8 cellular contexts compared by ENCODE assay signal in the genomic region with DNA sequence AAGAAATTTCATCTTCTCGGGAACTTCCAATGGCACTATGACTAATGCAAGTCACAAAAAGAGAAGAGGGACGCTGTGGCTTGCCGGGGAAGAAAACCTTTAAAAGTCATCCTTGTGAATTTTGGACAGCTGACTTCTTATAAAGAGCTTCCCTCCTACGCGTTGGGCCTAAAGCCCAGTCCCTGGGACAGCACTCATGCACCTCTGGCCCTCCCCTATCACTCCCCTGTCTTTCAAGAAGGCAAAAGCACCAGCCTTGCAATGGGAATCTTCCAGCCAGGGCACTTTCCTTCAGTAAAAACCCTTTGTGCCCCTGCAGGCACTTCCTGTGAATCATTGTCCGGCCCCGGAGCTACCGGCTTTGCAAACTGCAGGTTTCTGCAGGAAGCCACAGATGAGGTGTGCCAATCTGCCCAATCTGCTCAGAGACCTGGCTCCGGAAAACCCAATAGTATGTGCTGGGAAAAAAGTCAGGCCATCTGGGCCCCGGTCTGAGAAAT. TPM values are rescaled to one million over a fixed set of nuclear protein-coding genes. Genes with fewer than 3 reads are reported as not detected.
DNase-seq lines count a peak whose midpoint lies in the region; ATAC-seq and TF ChIP-seq lines count a peak whose summit lies in the region.

No MANE protein-coding gene starts in this region.

- no peaks in the 10 kb centered on the region for H3K9me3 ChIP-seq in suprapubic skin
- H3K9me3 ChIP-seq in colonic mucosa, result no peaks in the 10 kb centered on the region

- in situ Hi-C loops in G401 (cut with HindIII; ENCODE audit: low sequenced_read_pairs), result no loop called here

- H3K9me3 Mint-ChIP-seq in activated T-cell treated with anti-CD3 and anti-CD28 coated beads, Interleukin-2, amount 50 U/mL, for 72 hours, result no peaks in the 10 kb centered on the region
- H3K9me3 Mint-ChIP-seq in immature natural killer cell, result no peaks in the 10 kb centered on the region

- H3K4me1 ChIP-seq in suprapubic skin (peaks cover 26% of the 10 kb centered on the region), colonic mucosa (no peaks in the 10 kb centered on the region)

- H3K4me1 Mint-ChIP-seq in activated T-cell treated with anti-CD3 and anti-CD28 coated beads, Interleukin-2, amount 50 U/mL, for 72 hours (ENCODE audit: low read depth), result peaks cover 57% of the 10 kb centered on the region
- peaks cover 30 to 48% of the 10 kb centered on the region in 2 donors for H3K4me1 Mint-ChIP-seq in immature natural killer cell

- no peaks in the 10 kb centered on the region for H3K36me3 ChIP-seq in suprapubic skin
- H3K36me3 ChIP-seq in colonic mucosa, result no peaks in the 10 kb centered on the region

- peak; percentile 96 for DNase-seq in G401 (ENCODE audit: low spot score)
- DNase-seq in HUDEP-2 (lab: John Stamatoyannopoulos, UW; ENCODE audit: unreplicated experiment in 76 of 76), result peak in 72 of 76 experiments; percentile 13 to 82 (median 58)
- peak; percentile 55 to 66 for DNase-seq in activated T-cell treated with anti-CD3 and anti-CD28 coated beads, Interleukin-2, amount 50 U/mL, for 72 hours
- peak; percentile 22 to 31 (median 25) for DNase-seq in immature natural killer cell
- no peak for DNase-seq in suprapubic skin (ENCODE audit: low spot score in 2 of 2)
- no peak for DNase-seq in Right ventricle myocardium superior
- DNase-seq in colonic mucosa, result no peak

- no peak for TF ChIP-seq POLR2A in suprapubic skin (IDR thresholded peaks at IDR 0.05)

- WGBS in suprapubic skin, result 18% methylated on average over 10 of the region's 10 CpGs

- no peak overlapping the region for H3K9ac ChIP-seq in colonic mucosa (ENCODE audit: low read depth in 2 of 2, low read length in 2 of 2)

- H3K4me3 ChIP-seq in suprapubic skin, result no peak overlapping the region
- no peak overlapping the region for H3K4me3 ChIP-seq in colonic mucosa

- TF ChIP-seq CTCF in suprapubic skin (IDR thresholded peaks at IDR 0.05), result no peak
- no peak for TF ChIP-seq CTCF in colonic mucosa (IDR thresholded peaks at IDR 0.05)

- intact Hi-C loops in Right ventricle myocardium superior (cut with DNase I), result no loop called here
- intact Hi-C loops in colonic mucosa (cut with DNase I), result no loop called here

- ATAC-seq in GM21528 (IDR thresholded peaks at IDR 0.05; ENCODE audit: low FRiP score, unreplicated experiment) (peak; percentile 46), Right ventricle myocardium superior (ENCODE audit: poor library complexity) (no peak)
- peak; percentile 69 to 78 for ATAC-seq in activated T-cell treated with anti-CD3 and anti-CD28 coated beads, Interleukin-2, amount 50 U/mL, for 72 hours (replicated peaks in 1 of 2)

- no peaks in the 10 kb centered on the region for H3K36me3 Mint-ChIP-seq in activated T-cell treated with anti-CD3 and anti-CD28 coated beads, Interleukin-2, amount 50 U/mL, for 72 hours (ENCODE audit: insufficient read depth in 2 of 2)
- peaks cover 0 to 3% (median 0%) of the 10 kb centered on the region in 3 donors for H3K36me3 Mint-ChIP-seq in immature natural killer cell

- no peaks in the 10 kb centered on the region for H3K27me3 Mint-ChIP-seq in activated T-cell treated with anti-CD3 and anti-CD28 coated beads, Interleukin-2, amount 50 U/mL, for 72 hours (ENCODE audit: low read depth)
- peaks cover 0 to 1% (median 0%) of the 10 kb centered on the region in 3 donors for H3K27me3 Mint-ChIP-seq in immature natural killer cell (ENCODE audit: low read depth in 3 of 3)

- peak overlapping the region; percentile 73 to 74 for H3K4me3 Mint-ChIP-seq in activated T-cell treated with anti-CD3 and anti-CD28 coated beads, Interleukin-2, amount 50 U/mL, for 72 hours
- peak overlapping the region; percentile 17 to 73 (median 47) for H3K4me3 Mint-ChIP-seq in immature natural killer cell

- no peak for TF ChIP-seq EP300 in suprapubic skin (IDR thresholded peaks at IDR 0.05)

- H3K27me3 ChIP-seq in suprapubic skin (no peaks in the 10 kb centered on the region), colonic mucosa (no peaks in the 10 kb centered on the region)

- peak overlapping the region; percentile 6 for H3K27ac ChIP-seq in suprapubic skin
- H3K27ac ChIP-seq in colonic mucosa, result no peak overlapping the region

- H3K27ac Mint-ChIP-seq in activated T-cell treated with anti-CD3 and anti-CD28 coated beads, Interleukin-2, amount 50 U/mL, for 72 hours, result peak overlapping the region; percentile 69
- peak overlapping the region in 4 of 6 donors; percentile 76 to 83 (median 78) for H3K27ac Mint-ChIP-seq in immature natural killer cell

RNA-seq across cellular contexts. Expression of gene MREG, which starts 7.1 kb away (rescaled TPM):
- total RNA-seq in G401 (2014; rRNA removed; shearing (Covaris generic)), result 4.0 and 4.2 TPM in 2 replicates
- total RNA-seq in activated T-cell treated with anti-CD3 and anti-CD28 coated beads, Interleukin-2, amount 50 U/mL, for 72 hours, result 10 to 100 TPM in 1 of 2 donors, 1 to 10 TPM in 1; 9.0 to 10.8 TPM
- polyA plus RNA-seq in immature natural killer cell, result 1 to 10 TPM in 2 of 3 donors, not detected in 1; 1.1 to 1.2 TPM
- total RNA-seq in suprapubic skin (10 to 100 TPM; 26.1 to 37.3 (median 29.7) TPM), Right ventricle myocardium superior (0.38 TPM), colonic mucosa (1 to 10 TPM; 8.5 to 9.4 TPM)

Comparison
In these comparisons a context has a peak if more than half of its experiments do, and no peak if none do; other contexts are left out.
1. DNase-seq: peak in G401 (single experiment), HUDEP-2 (72 of 76), activated T-cell treated with anti-CD3 and anti-CD28 coated beads, Interleukin-2, amount 50 U/mL, for 72 hours (2 of 2) and immature natural killer cell (3 of 3); none in suprapubic skin (0 of 2), Right ventricle myocardium superior (single experiment) and colonic mucosa (single experiment).